ENCODE assay signal across 15 cellular contexts in the genomic region with DNA sequence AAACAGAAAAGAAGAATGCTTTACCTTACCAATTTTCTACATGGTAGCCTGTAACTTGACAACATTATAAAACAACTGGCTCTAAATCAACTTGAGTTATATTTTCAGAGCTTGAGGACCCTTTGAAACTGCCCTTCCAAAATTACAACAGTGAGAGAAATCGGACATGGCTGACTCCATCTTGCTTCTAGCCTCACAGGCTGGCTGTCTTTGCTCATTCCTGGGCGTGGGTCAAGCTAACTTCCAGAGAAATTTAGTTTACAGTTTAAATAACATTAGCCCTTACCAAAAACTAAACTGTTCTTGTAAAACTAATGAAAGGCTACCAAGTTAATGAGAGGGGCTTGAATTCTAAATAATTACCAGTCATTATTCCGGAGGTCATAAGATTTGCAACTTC.
A peak's percentile ranks its signal among the peaks of the same experiment; 100 is the strongest.
DNase-seq lines count a peak whose midpoint lies in the region; ATAC-seq, FAIRE-seq and TF ChIP-seq lines count a peak whose summit lies in the region.
"Had no signal": no experiment of that assay in that cellular context is flagged by ENCODE, and none has a peak within 500 bp of the region (broad histone marks: within the 10 kb centered on the region; RNA-seq: fewer than 3 reads in every experiment).

No MANE protein-coding gene starts in this region.

- peaks cover 13% of the 10 kb centered on the region for H3K36me3 Mint-ChIP-seq in neural progenitor cell

- no peaks in the 10 kb centered on the region for H3K79me1 ChIP-seq in H1 (ENCODE audit: low read depth, low read length)

- POLR2A ChIA-PET in H1 (lab: Charles Lee; ENCODE audit: partially characterized antibody): interaction anchor here (1.7 kb wide), 1 partner anchor 15 kb away, joined by 5 read pairs; no protein-coding TSS in a partner anchor

- intact Hi-C loops in right cardiac atrium (cut with DNase I): no loop called here
- intact Hi-C loops in spleen (cut with DNase I; ENCODE audit: low total_unique reads): no loop called here

- H3K4ac ChIP-seq in H1 (replicated peaks; ENCODE audit: insufficient read length, low read depth, low read length): no peak overlapping the region

- H4K20me1 ChIP-seq in H1 (replicated peaks in 1 of 2; ENCODE audit: control insufficient read depth in 1 of 2, insufficient read depth in 2 of 2, low read length in 2 of 2): no peaks in the 10 kb centered on the region
- H4K20me1 ChIP-seq in neural progenitor cell (ENCODE audit: low read depth): no peaks in the 10 kb centered on the region
- H4K20me1 ChIP-seq in smooth muscle cell (ENCODE audit: low read depth): no peaks in the 10 kb centered on the region
- H4K20me1 ChIP-seq: BLaER1 treated with 17β-estradiol and CSF1 and Interleukin-3, amounts not matched to agents 10 nM and 100 nM had no signal

- H2BK12ac ChIP-seq in H1 (ENCODE audit: low read depth, low read length): no peak overlapping the region

- no peak overlapping the region for H3K14ac ChIP-seq in H1 (ENCODE audit: insufficient read length)

- peaks cover 20% of the 10 kb centered on the region for H3K4me1 ChIP-seq in cardiac muscle cell (ENCODE audit: low read depth)
- peaks cover 4% of the 10 kb centered on the region for H3K4me1 ChIP-seq in right cardiac atrium (ENCODE audit: control insufficient read depth, insufficient read depth, low read length)
- peaks cover 0 to 4% (median 1%) of the 10 kb centered on the region in 4 experiments; a peak in 3 of 7 replicates for H3K4me1 ChIP-seq in H1 (replicated peaks in 1 of 4; ENCODE audit: control insufficient read depth in 3 of 4, insufficient read depth in 4 of 4, low read length in 3 of 4)
- H3K4me1 ChIP-seq in neural progenitor cell: peaks cover 9% of the 10 kb centered on the region
- H3K4me1 ChIP-seq in smooth muscle cell (ENCODE audit: low read depth): no peaks in the 10 kb centered on the region
- H3K4me1 ChIP-seq in spleen: peaks cover 0 to 14% (median 9%) of the 10 kb centered on the region in 6 donors

- H3K4me2 ChIP-seq in H1 (ENCODE audit: insufficient read depth in 1 of 2, low read depth in 2 of 2, low read length in 2 of 2) (no peak overlapping the region), neural progenitor cell (no peak overlapping the region), smooth muscle cell (no peak overlapping the region)

- 0 out of 2 replicates have a peak overlapping the region, but pooled peaks have one; percentile 2 for H2AFZ ChIP-seq in H1 (ENCODE audit: low read length)
- peak overlapping the region; percentile 88 for H2AFZ ChIP-seq in neural progenitor cell (replicated peaks)
- H2AFZ ChIP-seq in smooth muscle cell (ENCODE audit: low read depth): no peak overlapping the region

- TF ChIP-seq CTCF in cardiac muscle cell (IDR thresholded peaks at IDR 0.05; ENCODE audit: low read depth, low read length) (no peak), H1 (IDR thresholded peaks at IDR 0.05; ENCODE audit: control extremely low read depth in 1 of 3, insufficient read depth in 1 of 3, low read depth in 1 of 3, low read length in 3 of 3) (no peak), neural progenitor cell (IDR thresholded peaks at IDR 0.05) (no peak), smooth muscle cell (IDR thresholded peaks at IDR 0.05; ENCODE audit: borderline replicate concordance, insufficient read depth, poor library complexity, severe bottlenecking) (no peak), spleen (IDR thresholded peaks at IDR 0.05 in 8 of 11, conservative IDR thresholded peaks at IDR 0.05 in 3 of 11) (no peak)

- H3K4me3 ChIP-seq in cardiac muscle cell: no peak overlapping the region
- no peak overlapping the region for H3K4me3 ChIP-seq in right cardiac atrium (ENCODE audit: low read length)
- no peak overlapping the region for H3K4me3 ChIP-seq in H1 (ENCODE audit: extremely low read depth in 1 of 4, insufficient read depth in 2 of 4, low read depth in 3 of 4, low read length in 4 of 4)
- H3K4me3 ChIP-seq in neural progenitor cell: no peak overlapping the region
- H3K4me3 ChIP-seq in smooth muscle cell: no peak overlapping the region
- H3K4me3 ChIP-seq in spleen: no peak overlapping the region
- H3K4me3 ChIP-seq: BLaER1 treated with 17β-estradiol and CSF1 and Interleukin-3, amounts not matched to agents 10 nM and 100 nM; GM12878 had no signal

- DNase-seq in cardiac muscle cell (ENCODE audit: low read depth in 1 of 2, low spot score in 1 of 2): no peak
- DNase-seq in right cardiac atrium: no peak
- no peak for DNase-seq in H1 (ENCODE audit: low read depth in 1 of 2, low spot score in 2 of 2)
- DNase-seq in neural progenitor cell (ENCODE audit: low spot score): no peak
- no peak for DNase-seq in smooth muscle cell (lab: John Stamatoyannopoulos, UW; ENCODE audit: unreplicated experiment)
- no peak for DNase-seq in spleen
- no peak for DNase-seq in AG08395 (ENCODE audit: low spot score)
- DNase-seq in NCI-H82 (lab: John Stamatoyannopoulos, UW): no peak
- DNase-seq: 8988T; CD4-positive, alpha-beta T cell; DMS79; H7 had no signal

- no peak overlapping the region for H4K91ac ChIP-seq in H1 (replicated peaks; ENCODE audit: insufficient read length, low read length)

- peaks cover 33% of the 10 kb centered on the region for H3K9me3 Mint-ChIP-seq in neural progenitor cell
- H3K9me3 Mint-ChIP-seq: CD4-positive, alpha-beta T cell had no signal

- H3K79me2 ChIP-seq in H1 (ENCODE audit: control insufficient read depth in 1 of 2, insufficient read depth in 2 of 2, low read length in 2 of 2): no peaks in the 10 kb centered on the region
- no peaks in the 10 kb centered on the region for H3K79me2 ChIP-seq in neural progenitor cell (ENCODE audit: low read depth)
- no peaks in the 10 kb centered on the region for H3K79me2 ChIP-seq in smooth muscle cell (ENCODE audit: low read depth)

- no peak for FAIRE-seq in H1 (lab: Jason Lieb, UNC)
- FAIRE-seq: GM12878, GM18507 had no signal

- H3K27me3 Mint-ChIP-seq in neural progenitor cell (ENCODE audit: insufficient read depth, low read depth): peaks cover 10% of the 10 kb centered on the region

- no peak overlapping the region for H4K8ac ChIP-seq in H1 (ENCODE audit: extremely low read depth, insufficient read depth, low read length)

- no peak overlapping the region for H3K27ac Mint-ChIP-seq in neural progenitor cell
- H3K27ac Mint-ChIP-seq: CD4-positive, alpha-beta T cell had no signal

- H2BK20ac ChIP-seq in H1 (ENCODE audit: low read length): no peak overlapping the region

- no peak overlapping the region for H3K56ac ChIP-seq in H1 (replicated peaks; ENCODE audit: insufficient read length, low read depth, low read length)

- no peak overlapping the region for H3K9ac ChIP-seq in H1 (replicated peaks in 1 of 4; ENCODE audit: extremely low read depth in 1 of 4, low read depth in 3 of 4, low read length in 3 of 4)
- no peak overlapping the region for H3K9ac ChIP-seq in neural progenitor cell
- no peak overlapping the region for H3K9ac ChIP-seq in smooth muscle cell (ENCODE audit: low read depth)
- H3K9ac ChIP-seq: BLaER1 treated with 17β-estradiol and CSF1 and Interleukin-3, amounts not matched to agents 10 nM and 100 nM had no signal

- H2BK15ac ChIP-seq in H1 (ENCODE audit: low read length): no peak overlapping the region

- H2BK5ac ChIP-seq in H1 (ENCODE audit: low read depth, low read length): no peak overlapping the region

- no peak overlapping the region for H2AK5ac ChIP-seq in H1 (ENCODE audit: low read depth, low read length)

- H3K27ac ChIP-seq in cardiac muscle cell: peak overlapping the region; percentile 99
- no peak overlapping the region for H3K27ac ChIP-seq in right cardiac atrium (ENCODE audit: low read length)
- no peak overlapping the region for H3K27ac ChIP-seq in H1 (ENCODE audit: low read depth, low read length)
- H3K27ac ChIP-seq in neural progenitor cell: no peak overlapping the region
- peak overlapping the region; percentile 95 for H3K27ac ChIP-seq in smooth muscle cell (ENCODE audit: low read depth)
- no peak overlapping the region for H3K27ac ChIP-seq in spleen

- CTCF ChIA-PET in H1 (lab: Charles Lee; ENCODE audit: partially characterized antibody): interaction anchor here (0.6 kb wide), 1 partner anchor 158 kb away, joined by 4 read pairs; no protein-coding TSS in a partner anchor

- H3F3A ChIP-seq in neural progenitor cell (ENCODE audit: low read depth) (no peaks in the 10 kb centered on the region), smooth muscle cell (ENCODE audit: low read depth) (peaks cover 6% of the 10 kb centered on the region)

- no peak overlapping the region for H3K23ac ChIP-seq in H1 (ENCODE audit: insufficient read length)

- no peak for ATAC-seq in right cardiac atrium
- ATAC-seq: GM12878 had no signal

- 93% methylated on average over 3 of the region's 3 CpGs for WGBS in right cardiac atrium
- 94% methylated on average over 3 of the region's 3 CpGs; no CpG with 5 or more reads in 1 of the 2 experiments for WGBS in H1 (ENCODE audit: extremely low coverage in 1 of 2, insufficient coverage in 1 of 2, insufficient read length in 1 of 2, insufficient replicate concordance in 2 of 2, low coverage in 1 of 2, low lambda C conversion rate in 2 of 2, missing lambda C conversion rate in 1 of 2), 2 experiments
- WGBS in smooth muscle cell (ENCODE audit: low lambda C conversion rate): 92% methylated on average over 3 of the region's 3 CpGs
- 69 to 85% (median 71%) methylated on average over 3 of the region's 3 CpGs for WGBS in spleen, 5 donors

- H3K4me1 Mint-ChIP-seq in neural progenitor cell: peaks cover 12% of the 10 kb centered on the region

- H3K23me2 ChIP-seq in H1 (ENCODE audit: low read depth, low read length): no peaks in the 10 kb centered on the region

- H3K18ac ChIP-seq in H1 (ENCODE audit: extremely low read depth, low read length): no peak overlapping the region

- TF ChIP-seq POLR2A in H1 (IDR thresholded peaks at IDR 0.05; ENCODE audit: control extremely low read depth in 1 of 2, low read depth in 2 of 2, low read length in 2 of 2) (no peak), spleen (IDR thresholded peaks at IDR 0.05) (no peak)

- no peak for TF ChIP-seq EP300 in H1 (IDR thresholded peaks at IDR 0.05; ENCODE audit: borderline replicate concordance in 1 of 2, low read depth in 2 of 2, low read length in 2 of 2)

- no peak for TF ChIP-seq RAD21 in H1 (IDR thresholded peaks at IDR 0.05 in 1 of 2, conservative IDR thresholded peaks at IDR 0.05 in 1 of 2; ENCODE audit: low read depth in 2 of 2, low read length in 2 of 2)

- H3K9me3 ChIP-seq in cardiac muscle cell (ENCODE audit: low read depth) (no peaks in the 10 kb centered on the region), right cardiac atrium (ENCODE audit: control insufficient read depth, low read length) (no peaks in the 10 kb centered on the region), H1 (ENCODE audit: insufficient read depth in 2 of 2, low read depth in 1 of 2, low read length in 1 of 2) (peaks cover 0 to 4% of the 10 kb centered on the region in 2 experiments; a peak in 1 of 4 replicates), neural progenitor cell (ENCODE audit: low read depth) (no peaks in the 10 kb centered on the region), smooth muscle cell (replicated peaks; ENCODE audit: low read depth) (no peaks in the 10 kb centered on the region), spleen (peaks cover 0 to 9% (median 0%) of the 10 kb centered on the region in 8 donors)

- H3K36me3 ChIP-seq in cardiac muscle cell (no peaks in the 10 kb centered on the region), H1 (ENCODE audit: control insufficient read depth in 2 of 4, insufficient read depth in 4 of 4, low read length in 3 of 4) (peaks cover 0 to 4% (median 0%) of the 10 kb centered on the region in 4 experiments; a peak in 1 of 8 replicates), neural progenitor cell (no peaks in the 10 kb centered on the region), smooth muscle cell (ENCODE audit: low read depth) (no peaks in the 10 kb centered on the region), spleen (no peaks in the 10 kb centered on the region)
- H3K36me3 ChIP-seq: BLaER1 treated with 17β-estradiol and CSF1 and Interleukin-3, amounts not matched to agents 10 nM and 100 nM had no signal

- H3K27me3 ChIP-seq in cardiac muscle cell (no peaks in the 10 kb centered on the region), right cardiac atrium (ENCODE audit: control insufficient read depth, insufficient read depth) (no peaks in the 10 kb centered on the region), H1 (replicated peaks in 1 of 4; ENCODE audit: control insufficient read depth in 3 of 4, extremely low read depth in 1 of 4, insufficient read depth in 3 of 4, low read length in 3 of 4) (peaks cover 0 to 2% (median 0%) of the 10 kb centered on the region in 4 experiments; a peak in 1 of 7 replicates), neural progenitor cell (no peaks in the 10 kb centered on the region), smooth muscle cell (ENCODE audit: low read depth) (no peaks in the 10 kb centered on the region), spleen (replicated peaks in 1 of 7) (no peaks in the 10 kb centered on the region)
- H3K27me3 ChIP-seq: BLaER1 treated with 17β-estradiol and CSF1 and Interleukin-3, amounts not matched to agents 10 nM and 100 nM had no signal

- H2BK120ac ChIP-seq in H1 (replicated peaks; ENCODE audit: low read depth, low read length): no peak overlapping the region

- H4K5ac ChIP-seq in H1 (ENCODE audit: insufficient read length, low read depth, low read length): no peak overlapping the region

- no peak overlapping the region for H3K4me3 Mint-ChIP-seq in neural progenitor cell
- H3K4me3 Mint-ChIP-seq: CD4-positive, alpha-beta T cell had no signal

Comparison
In these comparisons a context has a peak if more than half of its experiments do, and no peak if none do; other contexts are left out.
1. H3K27ac ChIP-seq: peak in cardiac muscle cell (single experiment) and smooth muscle cell (single experiment); none in right cardiac atrium (single experiment), H1 (single experiment), neural progenitor cell (single experiment) and spleen (0 of 8).